Comparison of ENCODE assay signal across 8 cellular contexts in the genomic region with DNA sequence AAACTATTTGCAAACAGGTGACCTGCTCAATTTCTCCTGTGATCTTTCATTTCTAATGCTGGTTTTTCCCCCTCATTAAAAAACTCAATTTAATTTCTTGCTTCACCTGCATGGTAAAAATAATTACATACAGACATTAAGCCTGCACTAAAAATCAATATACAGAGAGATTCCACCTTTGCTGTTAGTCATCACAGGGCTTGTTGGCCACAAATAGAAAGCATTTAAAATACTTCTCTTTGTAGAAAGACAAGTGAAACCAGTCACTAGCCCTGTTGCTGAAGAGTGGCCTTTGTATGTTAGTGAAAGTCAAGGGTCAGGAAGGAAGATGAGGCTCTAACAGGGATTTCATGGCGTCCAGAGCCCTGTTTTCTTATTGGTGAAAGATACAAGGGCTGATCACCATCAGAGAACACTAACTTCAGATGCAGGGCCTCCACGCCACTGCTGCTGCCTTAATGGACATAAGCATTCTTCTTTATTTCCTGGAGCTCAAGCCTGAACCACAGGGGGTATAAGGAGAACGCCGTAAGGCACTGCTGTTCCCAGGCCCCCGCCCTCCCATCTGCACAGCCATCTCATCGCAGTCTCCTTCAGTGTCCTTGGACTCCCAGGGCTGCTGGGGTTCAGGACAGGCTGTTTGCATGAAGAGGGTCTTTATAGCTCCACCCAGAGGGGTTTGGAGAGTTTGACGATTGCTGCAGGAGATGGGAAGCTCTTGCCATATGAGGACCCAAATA.
DNase-seq lines count a peak whose midpoint lies in the region; ATAC-seq and TF ChIP-seq lines count a peak whose summit lies in the region.

No MANE protein-coding gene starts in this region.

- H3K4me3 ChIP-seq in IMR-90 (ENCODE audit: insufficient read depth, low read depth, low read length), result no peak overlapping the region

- ATAC-seq in IMR-90 (ENCODE audit: low read depth), result no peak

- peak overlapping the region; percentile 79; the same call in 2 of the 3 replicates for H2BK15ac ChIP-seq in IMR-90 (ENCODE audit: low read depth, low read length)

- POLR2A ChIA-PET in IMR-90 (lab: Charles Lee; ENCODE audit: unreplicated experiment), result no interaction called here

- peak overlapping the region; percentile 12 for H2AFZ ChIP-seq in IMR-90 (replicated peaks; ENCODE audit: low read length, poor library complexity)

- H2AK5ac ChIP-seq in IMR-90 (ENCODE audit: low read depth, low read length), result peak overlapping the region; percentile 98

- peak overlapping the region; percentile 38; the same call in 1 of the 2 replicates for H3K14ac ChIP-seq in IMR-90 (replicated peaks; ENCODE audit: low read depth, low read length)

- dilution Hi-C loops in IMR-90 (cut with HindIII; ENCODE audit: low sequenced_read_pairs, unreplicated experiment), result loop anchor here (25.0 kb wide), 1 partner anchor 110 kb away; no protein-coding TSS in a partner anchor

- H3K18ac ChIP-seq in IMR-90 (ENCODE audit: low read depth, low read length), result peak overlapping the region; percentile 52

- peak overlapping the region; percentile 55 for H4K5ac ChIP-seq in IMR-90 (ENCODE audit: low read depth, low read length)

- H4K91ac ChIP-seq in IMR-90 (ENCODE audit: insufficient read depth, low read depth, low read length), result peak overlapping the region; percentile 37

- H3K36me3 ChIP-seq in IMR-90 (ENCODE audit: control insufficient read depth, insufficient read depth, low read length), result no peaks in the 10 kb centered on the region

- peak overlapping the region; percentile 63 for H3K4ac ChIP-seq in IMR-90 (ENCODE audit: low read depth, low read length)

- no peaks in the 10 kb centered on the region for H3K9me3 Mint-ChIP-seq in activated T-helper 2 cell treated with anti-CD3 and anti-CD28 coated beads, Interferon-gamma antibody, Interleukin-2, Interleukin-4, amounts not matched to agents 10 μg/mL and 5 μg/mL and 100 μg/mL, durations not matched to agents 14 hours and 24 hours and 36 hours
- H3K9me3 Mint-ChIP-seq in mesothelial cell of epicardium, result no peaks in the 10 kb centered on the region

- intact Hi-C loops in IMR-90 (cut with micrococcal nuclease), result no loop called here
- intact Hi-C loops in activated T-helper 2 cell treated with anti-CD3 and anti-CD28 coated beads, Interferon-gamma antibody, Interleukin-2, Interleukin-4, amounts not matched to agents 10 μg/mL and 5 μg/mL and 100 μg/mL, durations not matched to agents 14 hours and 24 hours and 36 hours (cut with micrococcal nuclease), result loop anchor here (1.0 kb wide), 1 partner anchor 239 kb away; no protein-coding TSS in a partner anchor

- peak overlapping the region; percentile 26 for H3K4me3 Mint-ChIP-seq in activated T-helper 2 cell treated with anti-CD3 and anti-CD28 coated beads, Interferon-gamma antibody, Interleukin-2, Interleukin-4, amounts not matched to agents 10 μg/mL and 5 μg/mL and 100 μg/mL, durations not matched to agents 14 hours and 24 hours and 36 hours (ENCODE audit: low read depth)
- H3K4me3 Mint-ChIP-seq in mesothelial cell of epicardium, result no peak overlapping the region

- H3K56ac ChIP-seq in IMR-90 (ENCODE audit: extremely low read depth, insufficient read depth, low read length), result no peak overlapping the region

- no peaks in the 10 kb centered on the region for H3K9me3 ChIP-seq in IMR-90 (ENCODE audit: control insufficient read depth, insufficient read depth, low read length)

- no CpG with 5 or more reads among the region's 7 CpGs for WGBS in IMR-90 (ENCODE audit: extremely low coverage in 2 of 2, insufficient read length in 1 of 2), 2 experiments

- H3K27ac Mint-ChIP-seq in activated T-helper 2 cell treated with anti-CD3 and anti-CD28 coated beads, Interferon-gamma antibody, Interleukin-2, Interleukin-4, amounts not matched to agents 10 μg/mL and 5 μg/mL and 100 μg/mL, durations not matched to agents 14 hours and 24 hours and 36 hours, result peak overlapping the region; percentile 99
- peak overlapping the region; percentile 99 for H3K27ac Mint-ChIP-seq in mesothelial cell of epicardium

- CTCF ChIA-PET in IMR-90 (lab: Yijun Ruan, JAX), result no interaction called here

- H2BK20ac ChIP-seq in IMR-90 (ENCODE audit: low read depth, low read length), result peak overlapping the region; percentile 80

- no peaks in the 10 kb centered on the region for H4K20me1 ChIP-seq in IMR-90 (ENCODE audit: insufficient read depth, low read length)

- H2BK5ac ChIP-seq in IMR-90 (ENCODE audit: low read depth, low read length, poor library complexity, severe bottlenecking), result peak overlapping the region; percentile 47

- peak overlapping the region; percentile 48; the same call in 1 of the 2 replicates for H3K23ac ChIP-seq in IMR-90 (ENCODE audit: low read depth, low read length)

- peaks cover 54% of the 10 kb centered on the region for H3K9me1 ChIP-seq in IMR-90 (ENCODE audit: insufficient read depth, low read length)

- TF ChIP-seq RAD21 in IMR-90 (IDR thresholded peaks at IDR 0.05; ENCODE audit: low read length), result no peak

- peak overlapping the region in 1 of 2 experiments; percentile 70; a peak in 1 of 4 replicates for H4K8ac ChIP-seq in IMR-90 (ENCODE audit: low read depth in 2 of 2, low read length in 2 of 2)

- DNase-seq in GM10266 (ENCODE audit: extremely low spot score), result peak; percentile 57
- DNase-seq in IMR-90, result peak; percentile 29
- DNase-seq in activated T-helper 2 cell treated with anti-CD3 and anti-CD28 coated beads, Interferon-gamma antibody, Interleukin-2, Interleukin-4, amounts not matched to agents 10 μg/mL and 5 μg/mL and 100 μg/mL, durations not matched to agents 14 hours and 24 hours and 36 hours (ENCODE audit: low spot score), result no peak
- DNase-seq in mesothelial cell of epicardium (ENCODE audit: low spot score in 2 of 2, unreplicated experiment in 2 of 2), result no peak
- DNase-seq in cerebellum (ENCODE audit: low spot score), result no peak
- no peak for DNase-seq in A172 (ENCODE audit: low spot score)
- no peak for DNase-seq in globus pallidus (ENCODE audit: low spot score)
- DNase-seq in Kasumi-1 (lab: John Stamatoyannopoulos, UW), result no peak

- H3K4me1 Mint-ChIP-seq in activated T-helper 2 cell treated with anti-CD3 and anti-CD28 coated beads, Interferon-gamma antibody, Interleukin-2, Interleukin-4, amounts not matched to agents 10 μg/mL and 5 μg/mL and 100 μg/mL, durations not matched to agents 14 hours and 24 hours and 36 hours (ENCODE audit: low read depth), result peaks cover 94% of the 10 kb centered on the region
- peaks cover 72% of the 10 kb centered on the region for H3K4me1 Mint-ChIP-seq in mesothelial cell of epicardium

- BruUV-seq in IMR-90 (replicated peaks; lab: Mats Ljungman, UMichigan), result no TSS peak

- H2BK120ac ChIP-seq in IMR-90 (ENCODE audit: low read depth, low read length), result peak overlapping the region; percentile 66

- H3K27me3 Mint-ChIP-seq in activated T-helper 2 cell treated with anti-CD3 and anti-CD28 coated beads, Interferon-gamma antibody, Interleukin-2, Interleukin-4, amounts not matched to agents 10 μg/mL and 5 μg/mL and 100 μg/mL, durations not matched to agents 14 hours and 24 hours and 36 hours (ENCODE audit: low read depth), result no peaks in the 10 kb centered on the region
- no peaks in the 10 kb centered on the region for H3K27me3 Mint-ChIP-seq in mesothelial cell of epicardium (ENCODE audit: low read depth)

- H3K4me1 ChIP-seq in IMR-90 (ENCODE audit: control insufficient read depth, insufficient read depth, low read length), result peaks cover 59% of the 10 kb centered on the region

- TF ChIP-seq CTCF in GM10266 (IDR thresholded peaks at IDR 0.05; ENCODE audit: control insufficient read depth, insufficient read depth, low read depth, missing control alignments) (no peak), IMR-90 (conservative IDR thresholded peaks at IDR 0.05; ENCODE audit: low read depth, low read length) (no peak), mesothelial cell of epicardium (IDR thresholded peaks at IDR 0.05; ENCODE audit: unreplicated experiment) (no peak)

- no peak for TF ChIP-seq POLR2A in IMR-90 (IDR thresholded peaks at IDR 0.05; ENCODE audit: low read depth, low read length)

- 0 out of 4 replicates have a peak, but pooled peaks cover 0 to 6% of the 10 kb centered on the region in 2 experiments for H3K79me1 ChIP-seq in IMR-90 (ENCODE audit: low read depth in 1 of 2, low read length in 2 of 2)

- peak overlapping the region; percentile 8; the same call in 1 of the 2 replicates for H3K27ac ChIP-seq in IMR-90 (ENCODE audit: insufficient read depth, low read length)

- peaks cover 22% of the 10 kb centered on the region for H3K36me3 Mint-ChIP-seq in activated T-helper 2 cell treated with anti-CD3 and anti-CD28 coated beads, Interferon-gamma antibody, Interleukin-2, Interleukin-4, amounts not matched to agents 10 μg/mL and 5 μg/mL and 100 μg/mL, durations not matched to agents 14 hours and 24 hours and 36 hours (ENCODE audit: low read depth)
- H3K36me3 Mint-ChIP-seq in mesothelial cell of epicardium, result no peaks in the 10 kb centered on the region

- H3K4me2 ChIP-seq in IMR-90 (ENCODE audit: low read depth, low read length), result no peak overlapping the region

- in situ Hi-C loops in IMR-90 (cut with MboI; ENCODE audit: low sequenced_read_pairs), result loop anchor here (5.0 to 10.0 kb wide), 4 partner anchors 45 to 355 kb away; no protein-coding TSS in a partner anchor

- H3K27me3 ChIP-seq in IMR-90 (ENCODE audit: control insufficient read depth, insufficient read depth, low read length), result no peaks in the 10 kb centered on the region

- peak overlapping the region; percentile 38 for H2AK9ac ChIP-seq in IMR-90 (replicated peaks; ENCODE audit: low read depth, low read length, poor library complexity)

- H3K9ac ChIP-seq in IMR-90 (ENCODE audit: low read depth, low read length), result no peak overlapping the region

TF ChIP-seq in IMR-90, 13 proteins besides CTCF, POLR2A, EP300 and RAD21 (continues in another document):
- TF ChIP-seq, protein P1, sequence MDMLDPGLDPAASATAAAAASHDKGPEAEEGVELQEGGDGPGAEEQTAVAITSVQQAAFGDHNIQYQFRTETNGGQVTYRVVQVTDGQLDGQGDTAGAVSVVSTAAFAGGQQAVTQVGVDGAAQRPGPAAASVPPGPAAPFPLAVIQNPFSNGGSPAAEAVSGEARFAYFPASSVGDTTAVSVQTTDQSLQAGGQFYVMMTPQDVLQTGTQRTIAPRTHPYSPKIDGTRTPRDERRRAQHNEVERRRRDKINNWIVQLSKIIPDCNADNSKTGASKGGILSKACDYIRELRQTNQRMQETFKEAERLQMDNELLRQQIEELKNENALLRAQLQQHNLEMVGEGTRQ (IDR thresholded peaks at IDR 0.05; ENCODE audit: low read depth, low read length), result no peak
- no peak for TF ChIP-seq BHLHE40 (IDR thresholded peaks at IDR 0.05; ENCODE audit: low read depth, low read length)
- no peak for TF ChIP-seq MXI1 (IDR thresholded peaks at IDR 0.05; ENCODE audit: borderline replicate concordance, low read depth, low read length)
- no peak for TF ChIP-seq CHD1 (IDR thresholded peaks at IDR 0.05; ENCODE audit: low read depth, low read length)

Comparison
In these comparisons a context has a peak if more than half of its experiments do, and no peak if none do; other contexts are left out.
1. DNase-seq: peak in GM10266 (single experiment) and IMR-90 (single experiment); none in activated T-helper 2 cell treated with anti-CD3 and anti-CD28 coated beads, Interferon-gamma antibody, Interleukin-2, Interleukin-4, amounts not matched to agents 10 μg/mL and 5 μg/mL and 100 μg/mL, durations not matched to agents 14 hours and 24 hours and 36 hours (single experiment), mesothelial cell of epicardium (0 of 2), cerebellum (single experiment), A172 (single experiment), globus pallidus (single experiment) and Kasumi-1 (0 of 2).